Comparison of ENCODE assay signal across 14 cellular contexts in the genomic region with DNA sequence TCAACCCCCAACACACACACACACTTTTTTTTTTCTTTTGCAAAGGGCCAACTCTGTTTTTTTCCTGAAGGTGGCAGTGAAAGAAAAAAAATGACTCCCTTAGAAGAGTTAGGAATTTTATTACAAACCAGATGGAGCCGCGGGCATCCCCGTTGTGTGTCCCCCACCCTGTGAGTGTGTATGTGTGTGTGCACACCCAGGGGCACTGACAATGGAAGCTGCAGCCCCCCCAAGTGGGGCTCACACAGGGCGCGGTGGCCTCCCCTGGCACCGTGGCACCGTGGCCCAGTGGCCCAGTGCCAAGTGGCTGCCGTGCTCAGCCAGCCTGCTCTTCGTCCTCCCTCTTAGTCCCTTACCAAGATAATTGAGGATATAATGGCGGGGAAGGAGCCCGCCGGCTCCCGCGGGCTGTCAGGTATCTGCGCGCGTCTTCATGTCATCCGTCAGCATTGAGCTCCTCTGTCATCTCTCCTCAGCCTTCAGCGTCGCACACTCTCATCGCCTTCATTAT.
A peak's percentile ranks its signal among the peaks of the same experiment; 100 is the strongest.
DNase-seq lines count a peak whose midpoint lies in the region; ATAC-seq, FAIRE-seq and TF ChIP-seq lines count a peak whose summit lies in the region.
"Had no signal": no experiment of that assay in that cellular context is flagged by ENCODE, and none has a peak within 500 bp of the region (broad histone marks: within the 10 kb centered on the region; RNA-seq: fewer than 3 reads in every experiment).

No MANE protein-coding gene starts in this region.

- H3K9me3 Mint-ChIP-seq in H9: no peaks in the 10 kb centered on the region

- H2BK120ac ChIP-seq in H9 (ENCODE audit: low read depth, low read length, poor library complexity, severe bottlenecking) (no peak overlapping the region), mesenchymal stem cell (ENCODE audit: low read depth, low read length) (no peak overlapping the region)

- H3K23me2 ChIP-seq in H9 (ENCODE audit: insufficient read length, low read depth, low read length, poor library complexity, severe bottlenecking): no peaks in the 10 kb centered on the region

- H3K4me1 ChIP-seq in H9 (ENCODE audit: insufficient read depth, low read length) (peaks cover 1% of the 10 kb centered on the region; the same call in 1 of the 2 replicates), mesenchymal stem cell (ENCODE audit: control insufficient read depth, insufficient read depth, low read depth, low read length) (peaks cover 2% of the 10 kb centered on the region)
- H3K4me1 ChIP-seq: parathyroid adenoma had no signal

- H3K27me3 ChIP-seq in H9 (ENCODE audit: insufficient read depth, low read length) (no peaks in the 10 kb centered on the region), mesenchymal stem cell (ENCODE audit: control insufficient read depth in 1 of 2, insufficient read depth in 1 of 2, low read length in 2 of 2) (peaks cover 25 to 27% of the 10 kb centered on the region in 2 experiments)

- H2BK20ac ChIP-seq in H9 (ENCODE audit: low read depth, low read length, poor library complexity, severe bottlenecking): no peak overlapping the region

- H2AK5ac ChIP-seq in H9 (ENCODE audit: insufficient read length, low read length) (no peak overlapping the region), mesenchymal stem cell (ENCODE audit: low read length, severe bottlenecking) (no peak overlapping the region)

- H2BK12ac ChIP-seq in H9 (ENCODE audit: insufficient read length, low read depth, low read length): no peak overlapping the region
- no peak overlapping the region for H2BK12ac ChIP-seq in mesenchymal stem cell (ENCODE audit: low read length in 2 of 2)

- H2BK15ac ChIP-seq in H9 (ENCODE audit: low read depth, low read length) (no peak overlapping the region), mesenchymal stem cell (ENCODE audit: low read depth, poor library complexity, severe bottlenecking) (no peak overlapping the region)

- no peak overlapping the region for H4K91ac ChIP-seq in H9 (ENCODE audit: insufficient read length, low read depth, low read length)
- H4K91ac ChIP-seq in mesenchymal stem cell (ENCODE audit: low read length): no peak overlapping the region

- H3K4me1 Mint-ChIP-seq in H9: peaks cover 31 to 33% of the 10 kb centered on the region in 2 experiments

- H3K23ac ChIP-seq in H9 (ENCODE audit: insufficient read length, low read depth, low read length) (no peak overlapping the region), mesenchymal stem cell (ENCODE audit: low read length in 2 of 2) (no peak overlapping the region)

- H3K79me1 ChIP-seq in H9 (ENCODE audit: insufficient read depth, low read depth, low read length, poor library complexity, severe bottlenecking): no peaks in the 10 kb centered on the region
- H3K79me1 ChIP-seq in mesenchymal stem cell (replicated peaks; ENCODE audit: low read length, poor library complexity, severe bottlenecking): no peaks in the 10 kb centered on the region

- H3K36me3 Mint-ChIP-seq in H9 (ENCODE audit: insufficient read depth in 1 of 3, low read depth in 3 of 3): no peaks in the 10 kb centered on the region

- no peak overlapping the region for H3K4ac ChIP-seq in H9 (ENCODE audit: low read depth, low read length)
- H3K4ac ChIP-seq in mesenchymal stem cell (ENCODE audit: low read depth in 1 of 2, low read length in 2 of 2): no peak overlapping the region

- no peak overlapping the region; a peak in 1 of 7 replicates for H3K27ac Mint-ChIP-seq in H9

- TF ChIP-seq CTCF in H9 (conservative IDR thresholded peaks at IDR 0.05) (peak; percentile 26; the same call in 1 of the 3 replicates), astrocyte of the spinal cord (IDR thresholded peaks at IDR 0.05; ENCODE audit: low read depth, low read length) (peak; percentile 23)

- H3K9me3 ChIP-seq in H9 (ENCODE audit: control insufficient read depth, low read depth, low read length) (no peaks in the 10 kb centered on the region), mesenchymal stem cell (ENCODE audit: control insufficient read depth, low read length) (no peaks in the 10 kb centered on the region)
- H3K9me3 ChIP-seq: esophagus squamous epithelium, thoracic aorta had no signal

- no peak for FAIRE-seq in frontal cortex (lab: Jason Lieb, UNC)

- H2BK5ac ChIP-seq in H9 (ENCODE audit: insufficient read length, low read length) (no peak overlapping the region), mesenchymal stem cell (ENCODE audit: low read depth, low read length, poor library complexity, severe bottlenecking) (no peak overlapping the region)

- H4K8ac ChIP-seq in H9 (replicated peaks; ENCODE audit: insufficient read length, low read depth, low read length): no peak overlapping the region
- no peak overlapping the region for H4K8ac ChIP-seq in mesenchymal stem cell (ENCODE audit: low read length)

- H3K36me3 ChIP-seq in mesenchymal stem cell (ENCODE audit: control insufficient read depth in 1 of 2, insufficient read depth in 2 of 2, low read depth in 1 of 2, low read length in 2 of 2): no peaks in the 10 kb centered on the region
- H3K36me3 ChIP-seq: esophagus squamous epithelium, thoracic aorta had no signal

- no peak overlapping the region for H3K18ac ChIP-seq in H9 (ENCODE audit: insufficient read length, low read depth, low read length)
- no peak overlapping the region for H3K18ac ChIP-seq in mesenchymal stem cell (ENCODE audit: low read depth in 1 of 2, low read length in 2 of 2)

- no peak overlapping the region for H3K4me3 Mint-ChIP-seq in H9

- no peak for ATAC-seq in GM21576 (IDR thresholded peaks at IDR 0.05; ENCODE audit: unreplicated experiment)
- ATAC-seq: activated CD4-positive, CD25-positive, alpha-beta regulatory T cell treated with anti-CD3 and anti-CD28 coated beads, Interleukin-2, amount 50 U/mL, for 24 hours had no signal

- H3K4me2 ChIP-seq in H9 (ENCODE audit: insufficient read depth, insufficient read length, low read length) (no peak overlapping the region), mesenchymal stem cell (ENCODE audit: low read length, poor library complexity, severe bottlenecking) (no peak overlapping the region)

- DNase-seq in AG08395 (ENCODE audit: low spot score): peak; percentile 23
- no peak for DNase-seq in H9
- peak; percentile 5 for DNase-seq in astrocyte of the spinal cord (ENCODE audit: low read depth, low spot score)
- DNase-seq in mesenchymal stem cell: no peak
- DNase-seq in frontal cortex (ENCODE audit: low spot score in 2 of 2): no peak
- DNase-seq in NCI-H524 treated with DMSO at 0.1 percent for 48 hours (lab: John Stamatoyannopoulos, UW): no peak
- no peak for DNase-seq in activated CD8-positive, alpha-beta memory T cell treated with anti-CD3 and anti-CD28 coated beads, Interleukin-2, amount 50 U/mL, for 4 hours
- DNase-seq: activated T-cell treated with anti-CD3 and anti-CD28 coated beads, Interleukin-2, amount 50 U/mL, for 48 hours; esophagus squamous epithelium; NCI-H226 had no signal

- H3K4me3 ChIP-seq in astrocyte of the spinal cord (ENCODE audit: low read depth, low read length) (no peak overlapping the region), mesenchymal stem cell (ENCODE audit: insufficient read depth in 1 of 2, low read depth in 1 of 2, low read length in 2 of 2) (peak overlapping the region in 1 of 2 experiments; percentile 36)
- H3K4me3 ChIP-seq: esophagus squamous epithelium, thoracic aorta had no signal

- H3K27ac ChIP-seq in H9 (ENCODE audit: insufficient read length, low read depth, low read length) (no peak overlapping the region), mesenchymal stem cell (ENCODE audit: low read length, poor library complexity, severe bottlenecking) (no peak overlapping the region)
- H3K27ac ChIP-seq: esophagus squamous epithelium, parathyroid adenoma, thoracic aorta had no signal

- H2AFZ ChIP-seq in H9 (ENCODE audit: low read length) (no peak overlapping the region), mesenchymal stem cell (ENCODE audit: low read depth, low read length) (no peak overlapping the region)
- H2AFZ ChIP-seq: parathyroid adenoma had no signal

- H3K27me3 Mint-ChIP-seq in H9 (ENCODE audit: low read depth): no peaks in the 10 kb centered on the region

- no peaks in the 10 kb centered on the region for H3K79me2 ChIP-seq in H9 (ENCODE audit: insufficient read depth, low read length)
- H3K79me2 ChIP-seq: parathyroid adenoma had no signal

- H4K5ac ChIP-seq in H9 (ENCODE audit: insufficient read length, low read depth, low read length): no peak overlapping the region

- no peak overlapping the region for H3T11ph ChIP-seq in H9 (ENCODE audit: low read length)

- no peaks in the 10 kb centered on the region for H4K20me1 ChIP-seq in H9 (ENCODE audit: control insufficient read depth, insufficient read depth, insufficient read length)

- no peak overlapping the region for H3K9ac ChIP-seq in H9 (ENCODE audit: extremely low read depth, insufficient read length, low read length)
- H3K9ac ChIP-seq in mesenchymal stem cell (ENCODE audit: low read length): peak overlapping the region; percentile 53
- H3K9ac ChIP-seq: parathyroid adenoma had no signal

- in situ Hi-C loops in astrocyte of the spinal cord (cut with HindIII; ENCODE audit: low sequenced_read_pairs): no loop called here

- no peak overlapping the region for H3K56ac ChIP-seq in H9 (ENCODE audit: insufficient read length, low read depth, low read length)

- whole genome bisulfite sequencing in H9 (ENCODE audit: extremely low coverage, insufficient read length, low lambda C conversion rate): no CpG with 5 or more reads among the region's 21 CpGs
- 71% methylated on average over 21 of the region's 21 CpGs for WGBS in mesenchymal stem cell

- H3K14ac ChIP-seq in H9 (ENCODE audit: insufficient read depth, low read length) (no peak overlapping the region; the same call in 1 of the 2 replicates), mesenchymal stem cell (ENCODE audit: low read length in 2 of 2) (no peak overlapping the region)

Comparison
In these comparisons a context has a peak if more than half of its experiments do, and no peak if none do; other contexts are left out.
1. DNase-seq: peak in AG08395 (single experiment) and astrocyte of the spinal cord (single experiment); none in H9 (single experiment), mesenchymal stem cell (single experiment), frontal cortex (0 of 2), NCI-H524 treated with DMSO at 0.1 percent for 48 hours (single experiment) and activated CD8-positive, alpha-beta memory T cell treated with anti-CD3 and anti-CD28 coated beads, Interleukin-2, amount 50 U/mL, for 4 hours (single experiment).